ENCODE assay signal across 1 cellular context in genomic region chr2:217162533-217162932, GRCh38.
A peak's percentile ranks its signal among the peaks of the same experiment; 100 is the strongest.
TF ChIP-seq lines count a peak whose summit lies in the region.

No MANE protein-coding gene starts in this region.

TF ChIP-seq in K562, 482 proteins besides CTCF, POLR2A, EP300 and RAD21 (continued from another document):
- TF ChIP-seq DLX4 (CRISPR knock-in tag; IDR thresholded peaks at IDR 0.05): no peak
- no peak for TF ChIP-seq CHD7 (IDR thresholded peaks at IDR 0.05; ENCODE audit: low read depth, low read length)
- no peak for TF ChIP-seq RAD51 (IDR thresholded peaks at IDR 0.05; ENCODE audit: borderline replicate concordance, low read depth)
- no peak for TF ChIP-seq PPARD (CRISPR knock-in tag; IDR thresholded peaks at IDR 0.05)
- no peak for TF ChIP-seq ZNF408 (CRISPR knock-in tag; IDR thresholded peaks at IDR 0.05; ENCODE audit: low read depth)
- TF ChIP-seq ZKSCAN1 (IDR thresholded peaks at IDR 0.05; ENCODE audit: low read depth, low read length): no peak
- no peak for TF ChIP-seq FOXP4 (CRISPR knock-in tag; IDR thresholded peaks at IDR 0.05; ENCODE audit: borderline replicate concordance)
- TF ChIP-seq ZNF133 (CRISPR knock-in tag; IDR thresholded peaks at IDR 0.05): no peak
- TF ChIP-seq CREBBP (IDR thresholded peaks at IDR 0.05; ENCODE audit: low read depth, low read length): no peak
- no peak for TF ChIP-seq ZNF318 (IDR thresholded peaks at IDR 0.05; ENCODE audit: borderline replicate concordance in 1 of 2, low read depth in 1 of 2)
- TF ChIP-seq HNRNPUL1 (IDR thresholded peaks at IDR 0.05; ENCODE audit: low read length): no peak
- TF ChIP-seq ZNF280B (CRISPR knock-in tag; IDR thresholded peaks at IDR 0.05): no peak
- no peak for TF ChIP-seq ZBTB7A (IDR thresholded peaks at IDR 0.05; ENCODE audit: borderline replicate concordance, control insufficient read depth, low read depth, low read length)
- TF ChIP-seq ZBTB5 (IDR thresholded peaks at IDR 0.05): no peak
- no peak for TF ChIP-seq HNRNPK (IDR thresholded peaks at IDR 0.05; ENCODE audit: low read depth, low read length, poor library complexity, severe bottlenecking)
- peak in 1 of 2 experiments; percentile 10; a peak in 1 of 4 replicates for TF ChIP-seq FOXA3 (CRISPR knock-in tag; conservative IDR thresholded peaks at IDR 0.05 in 1 of 2, IDR thresholded peaks at IDR 0.05 in 1 of 2)
TF ChIP-seq in K562: peak in this region for 24.
